In genomic region chr5:27854243-27854852, GRCh38 we compare ENCODE assay signal across 27 cellular contexts.
DNase-seq lines count a peak whose midpoint lies in the region; ATAC-seq and TF ChIP-seq lines count a peak whose summit lies in the region.
"Had no signal": no experiment of that assay in that cellular context is flagged by ENCODE, and none has a peak within 500 bp of the region (broad histone marks: within the 10 kb centered on the region; RNA-seq: fewer than 3 reads in every experiment).

No MANE protein-coding gene starts in this region.

- DNase-seq in HT-29 (ENCODE audit: low spot score) (peak; percentile 8), RWPE2 (ENCODE audit: low spot score) (no peak), epithelial cell of prostate (ENCODE audit: low read depth, low spot score) (no peak), non-pigmented ciliary epithelial cell (ENCODE audit: low read depth) (peak; percentile 47), DMS153 treated with DMSO at 0.1 percent for 48 hours (lab: John Stamatoyannopoulos, UW; ENCODE audit: unreplicated experiment) (no peak), NAMALWA (ENCODE audit: low spot score) (no peak)
- no peak for DNase-seq in stimulated activated naive CD8-positive, alpha-beta T cell treated with anti-CD3 and anti-CD28 coated beads, Interleukin-15, amount 100 ng/mL, for 72 hours
- no peak for DNase-seq in activated CD4-positive, alpha-beta T cell treated with anti-CD3 and anti-CD28 coated beads, Interleukin-2, amount 10 ng/mL, durations not matched to agents 24 days and 14 days
- DNase-seq: activated CD4-positive, alpha-beta T cell treated with anti-CD3 and anti-CD28 coated beads for 1 hour; activated CD8-positive, alpha-beta T cell treated with anti-CD3 and anti-CD28 coated beads, Interleukin-2, amount 10 ng/mL, durations not matched to agents 7 days and 5 days; activated effector memory CD4-positive, alpha-beta T cell treated with anti-CD3 and anti-CD28 coated beads, Interleukin-2, amount 50 U/mL, for 16 hours; activated T-cell treated with anti-CD3 and anti-CD28 coated beads for 4 hours; body of pancreas; CD4-positive, CD25-positive, alpha-beta regulatory T cell; GM23248; heart left ventricle; NCI-H1105 treated with DMSO at 0.1 percent for 48 hours; NCI-H2029; NCI-H345; NCI-H748 treated with DMSO at 0.1 percent for 48 hours; sigmoid colon; stimulated activated CD4-positive, alpha-beta T cell treated with anti-CD3 and anti-CD28 coated beads, Interleukin-4, amount 100 ng/mL, for 4 hours had no signal

- H3K27me3 ChIP-seq in RWPE2 (ENCODE audit: insufficient read depth, poor library complexity, severe bottlenecking): no peaks in the 10 kb centered on the region
- H3K27me3 ChIP-seq: body of pancreas, heart left ventricle, sigmoid colon had no signal

- intact Hi-C loops in activated CD4-positive, alpha-beta T cell treated with anti-CD3 and anti-CD28 coated beads, Interleukin-2, amount 10 ng/mL, durations not matched to agents 24 days and 14 days (cut with micrococcal nuclease): no loop called here

- no peaks in the 10 kb centered on the region for H3K4me1 Mint-ChIP-seq in stimulated activated naive CD8-positive, alpha-beta T cell treated with anti-CD3 and anti-CD28 coated beads, Interleukin-15, amount 100 ng/mL, for 72 hours
- H3K4me1 Mint-ChIP-seq in activated CD4-positive, alpha-beta T cell treated with anti-CD3 and anti-CD28 coated beads, Interleukin-2, amount 10 ng/mL, durations not matched to agents 24 days and 14 days: no peaks in the 10 kb centered on the region
- H3K4me1 Mint-ChIP-seq: CD4-positive, CD25-positive, alpha-beta regulatory T cell; memory B cell; stimulated activated memory B cell treated with anti-CD40 and anti-IgM and Interleukin-4, amounts not matched to agents 10 μg/mL and 1 μg/mL and 100 μg/mL, for 72 hours had no signal

- no peaks in the 10 kb centered on the region for H3K36me3 Mint-ChIP-seq in activated CD4-positive, alpha-beta T cell treated with anti-CD3 and anti-CD28 coated beads, Interleukin-2, amount 10 ng/mL, durations not matched to agents 24 days and 14 days (ENCODE audit: low read depth)
- H3K36me3 Mint-ChIP-seq: CD4-positive, CD25-positive, alpha-beta regulatory T cell; memory B cell; stimulated activated memory B cell treated with anti-CD40 and anti-IgM and Interleukin-4, amounts not matched to agents 10 μg/mL and 1 μg/mL and 100 μg/mL, for 72 hours had no signal

- H3K36me3 ChIP-seq in RWPE2 (ENCODE audit: low read depth): no peaks in the 10 kb centered on the region
- H3K36me3 ChIP-seq: heart left ventricle, sigmoid colon had no signal

- H3K27me3 Mint-ChIP-seq in stimulated activated naive CD8-positive, alpha-beta T cell treated with anti-CD3 and anti-CD28 coated beads, Interleukin-15, amount 100 ng/mL, for 72 hours: no peaks in the 10 kb centered on the region
- H3K27me3 Mint-ChIP-seq in activated CD4-positive, alpha-beta T cell treated with anti-CD3 and anti-CD28 coated beads, Interleukin-2, amount 10 ng/mL, durations not matched to agents 24 days and 14 days: no peaks in the 10 kb centered on the region
- H3K27me3 Mint-ChIP-seq: CD4-positive, CD25-positive, alpha-beta regulatory T cell; memory B cell; stimulated activated memory B cell treated with anti-CD40 and anti-IgM and Interleukin-4, amounts not matched to agents 10 μg/mL and 1 μg/mL and 100 μg/mL, for 72 hours had no signal

- H3K27ac Mint-ChIP-seq in stimulated activated naive CD8-positive, alpha-beta T cell treated with anti-CD3 and anti-CD28 coated beads, Interleukin-15, amount 100 ng/mL, for 72 hours: no peak overlapping the region
- H3K27ac Mint-ChIP-seq in activated CD4-positive, alpha-beta T cell treated with anti-CD3 and anti-CD28 coated beads, Interleukin-2, amount 10 ng/mL, durations not matched to agents 24 days and 14 days: no peak overlapping the region
- H3K27ac Mint-ChIP-seq: activated CD8-positive, alpha-beta T cell treated with anti-CD3 and anti-CD28 coated beads, Interleukin-2, amount 10 ng/mL, durations not matched to agents 7 days and 5 days; CD4-positive, CD25-positive, alpha-beta regulatory T cell; memory B cell; stimulated activated memory B cell treated with anti-CD40 and anti-IgM and Interleukin-4, amounts not matched to agents 10 μg/mL and 1 μg/mL and 100 μg/mL, for 72 hours; T-helper 1 cell treated with Interleukin-12 subunit alpha and Interleukin-12 subunit beta and Interleukin-4 antibody, amounts not matched to agents 30 μg/mL and 1 μg/mL, for 36 hours had no signal

- no peak overlapping the region for H3K4me3 ChIP-seq in RWPE2 (ENCODE audit: severe bottlenecking)
- H3K4me3 ChIP-seq: body of pancreas, GM23248, heart left ventricle, sigmoid colon, SK-N-MC had no signal

- peaks cover 2% of the 10 kb centered on the region for H3K9me3 ChIP-seq in RWPE2 (ENCODE audit: severe bottlenecking)
- H3K9me3 ChIP-seq: body of pancreas, sigmoid colon had no signal

- H3K9me3 Mint-ChIP-seq in stimulated activated naive CD8-positive, alpha-beta T cell treated with anti-CD3 and anti-CD28 coated beads, Interleukin-15, amount 100 ng/mL, for 72 hours: peaks cover 19 to 28% of the 10 kb centered on the region in 2 donors
- no peaks in the 10 kb centered on the region for H3K9me3 Mint-ChIP-seq in activated CD4-positive, alpha-beta T cell treated with anti-CD3 and anti-CD28 coated beads, Interleukin-2, amount 10 ng/mL, durations not matched to agents 24 days and 14 days

- ATAC-seq in RWPE2 (ENCODE audit: low read depth): peak; percentile 42; the same call in 1 of the 3 replicates
- no peak for ATAC-seq in stimulated activated naive CD8-positive, alpha-beta T cell treated with anti-CD3 and anti-CD28 coated beads, Interleukin-15, amount 100 ng/mL, for 72 hours
- ATAC-seq: activated CD8-positive, alpha-beta T cell treated with anti-CD3 and anti-CD28 coated beads, Interleukin-2, amount 10 ng/mL, durations not matched to agents 7 days and 5 days; body of pancreas; heart left ventricle; stimulated activated memory B cell treated with anti-CD40 and anti-IgM and Interleukin-4, amounts not matched to agents 10 μg/mL and 1 μg/mL and 100 μg/mL, for 72 hours had no signal

- no peaks in the 10 kb centered on the region for H3K4me1 ChIP-seq in RWPE2 (ENCODE audit: insufficient read depth, poor library complexity, severe bottlenecking)
- H3K4me1 ChIP-seq: body of pancreas, heart left ventricle, sigmoid colon had no signal

- no peak for TF ChIP-seq CTCF in RWPE2 (IDR thresholded peaks at IDR 0.05; ENCODE audit: poor library complexity, severe bottlenecking)

- no peak overlapping the region for H3K4me3 Mint-ChIP-seq in stimulated activated naive CD8-positive, alpha-beta T cell treated with anti-CD3 and anti-CD28 coated beads, Interleukin-15, amount 100 ng/mL, for 72 hours
- H3K4me3 Mint-ChIP-seq in activated CD4-positive, alpha-beta T cell treated with anti-CD3 and anti-CD28 coated beads, Interleukin-2, amount 10 ng/mL, durations not matched to agents 24 days and 14 days: no peak overlapping the region
- H3K4me3 Mint-ChIP-seq: activated CD8-positive, alpha-beta T cell treated with anti-CD3 and anti-CD28 coated beads, Interleukin-2, amount 10 ng/mL, durations not matched to agents 7 days and 5 days; CD4-positive, CD25-positive, alpha-beta regulatory T cell; memory B cell; stimulated activated memory B cell treated with anti-CD40 and anti-IgM and Interleukin-4, amounts not matched to agents 10 μg/mL and 1 μg/mL and 100 μg/mL, for 72 hours; T-helper 1 cell treated with Interleukin-12 subunit alpha and Interleukin-12 subunit beta and Interleukin-4 antibody, amounts not matched to agents 30 μg/mL and 1 μg/mL, for 36 hours had no signal

- no peak overlapping the region for H3K27ac ChIP-seq in RWPE2 (ENCODE audit: poor library complexity, severe bottlenecking)
- H3K27ac ChIP-seq in epithelial cell of prostate: peak overlapping the region; percentile 37
- H3K27ac ChIP-seq: body of pancreas, GM23248, heart left ventricle, RWPE1, sigmoid colon, SK-N-MC had no signal

Comparison
In these comparisons a context has a peak if more than half of its experiments do, and no peak if none do; other contexts are left out.
1. DNase-seq: peak in HT-29 (single experiment) and non-pigmented ciliary epithelial cell (single experiment); none in RWPE2 (single experiment), epithelial cell of prostate (single experiment), DMS153 treated with DMSO at 0.1 percent for 48 hours (single experiment), NAMALWA (single experiment), stimulated activated naive CD8-positive, alpha-beta T cell treated with anti-CD3 and anti-CD28 coated beads, Interleukin-15, amount 100 ng/mL, for 72 hours (0 of 2) and activated CD4-positive, alpha-beta T cell treated with anti-CD3 and anti-CD28 coated beads, Interleukin-2, amount 10 ng/mL, durations not matched to agents 24 days and 14 days (single experiment).